ENCODE assay signal across 1 cellular context in genomic region chr3:51669241-51670052, GRCh38.
TF ChIP-seq lines count a peak whose summit lies in the region.

No MANE protein-coding gene starts in this region.

TF ChIP-seq in HepG2, 621 proteins besides CTCF, POLR2A, EP300 and RAD21 (continued from another document and continues in another):
- no peak for TF ChIP-seq NFIB (CRISPR knock-in tag; IDR thresholded peaks at IDR 0.05; ENCODE audit: borderline replicate concordance)
- no peak for TF ChIP-seq DR1 (CRISPR knock-in tag; IDR thresholded peaks at IDR 0.05)
- TF ChIP-seq KLF6 (CRISPR knock-in tag; IDR thresholded peaks at IDR 0.05), result no peak
- TF ChIP-seq MEIS2 (CRISPR knock-in tag; IDR thresholded peaks at IDR 0.05), result 0 out of 2 replicates have a peak, but pooled peaks have one; percentile 22
- no peak for TF ChIP-seq ASH2L (IDR thresholded peaks at IDR 0.05; ENCODE audit: insufficient read length, low read depth, low read length)
- TF ChIP-seq ZNF318 (CRISPR knock-in tag; IDR thresholded peaks at IDR 0.05), result no peak
- 0 out of 2 replicates have a peak, but pooled peaks have one; percentile 7 for TF ChIP-seq BHLHE40 (IDR thresholded peaks at IDR 0.05; ENCODE audit: low read length)
- TF ChIP-seq RXRA (CRISPR knock-in tag; IDR thresholded peaks at IDR 0.05), result no peak
- TF ChIP-seq YEATS2 (CRISPR knock-in tag; IDR thresholded peaks at IDR 0.05; ENCODE audit: borderline replicate concordance), result no peak
- no peak for TF ChIP-seq ZFP1 (CRISPR knock-in tag; IDR thresholded peaks at IDR 0.05)
- no peak for TF ChIP-seq ATF4 (CRISPR knock-in tag; IDR thresholded peaks at IDR 0.05)
- no peak for TF ChIP-seq ZNF816 (CRISPR knock-in tag; IDR thresholded peaks at IDR 0.05; ENCODE audit: borderline replicate concordance)
- TF ChIP-seq GPN1 (CRISPR knock-in tag; IDR thresholded peaks at IDR 0.05; ENCODE audit: borderline replicate concordance), result no peak
- no peak for TF ChIP-seq DNMT3B (CRISPR knock-in tag; conservative IDR thresholded peaks at IDR 0.05)
- TF ChIP-seq SNAI1 (CRISPR knock-in tag; IDR thresholded peaks at IDR 0.05; ENCODE audit: borderline replicate concordance), result no peak
- no peak for TF ChIP-seq GATA4 (IDR thresholded peaks at IDR 0.05; ENCODE audit: borderline replicate concordance, low read depth)
- TF ChIP-seq NCOA1 (CRISPR knock-in tag; IDR thresholded peaks at IDR 0.05), result no peak
- TF ChIP-seq SNRNP70 (IDR thresholded peaks at IDR 0.05; ENCODE audit: low read depth, low read length), result no peak
- TF ChIP-seq SKIL (CRISPR knock-in tag; IDR thresholded peaks at IDR 0.05; ENCODE audit: borderline replicate concordance), result no peak
- TF ChIP-seq CREB1 (IDR thresholded peaks at IDR 0.05), result no peak
- no peak for TF ChIP-seq CREB1 (CRISPR knock-in tag; IDR thresholded peaks at IDR 0.05)
- TF ChIP-seq ZNF567 (CRISPR knock-in tag; IDR thresholded peaks at IDR 0.05; ENCODE audit: borderline replicate concordance), result no peak
- no peak for TF ChIP-seq CCDC6 (CRISPR knock-in tag; IDR thresholded peaks at IDR 0.05)
- TF ChIP-seq MEF2D (CRISPR knock-in tag; IDR thresholded peaks at IDR 0.05), result no peak
- TF ChIP-seq ZNF737 (CRISPR knock-in tag; IDR thresholded peaks at IDR 0.05; ENCODE audit: borderline replicate concordance), result no peak
- no peak for TF ChIP-seq ZNF136 (CRISPR knock-in tag; IDR thresholded peaks at IDR 0.05; ENCODE audit: low read depth)
- TF ChIP-seq AHDC1 (CRISPR knock-in tag; IDR thresholded peaks at IDR 0.05; ENCODE audit: borderline replicate concordance), result no peak
- TF ChIP-seq IRF1 (CRISPR knock-in tag; IDR thresholded peaks at IDR 0.05; ENCODE audit: low read depth), result no peak
- TF ChIP-seq NPAS2 (CRISPR knock-in tag; IDR thresholded peaks at IDR 0.05; ENCODE audit: borderline replicate concordance), result no peak
- TF ChIP-seq ZNF281 (CRISPR knock-in tag; IDR thresholded peaks at IDR 0.05; ENCODE audit: borderline replicate concordance), result no peak
- no peak for TF ChIP-seq ZC3H13 (CRISPR knock-in tag; IDR thresholded peaks at IDR 0.05)
- peak; percentile 75 for TF ChIP-seq STAG1 (CRISPR knock-in tag; IDR thresholded peaks at IDR 0.05)
- no peak for TF ChIP-seq JDP2 (CRISPR knock-in tag; IDR thresholded peaks at IDR 0.05; ENCODE audit: borderline replicate concordance)
- TF ChIP-seq IRX3 (CRISPR knock-in tag; IDR thresholded peaks at IDR 0.05; ENCODE audit: borderline replicate concordance, low read depth), result no peak
- no peak for TF ChIP-seq MAFK (conservative IDR thresholded peaks at IDR 0.05 in 1 of 2, IDR thresholded peaks at IDR 0.05 in 1 of 2; ENCODE audit: low read length in 2 of 2)
- no peak for TF ChIP-seq KLF15 (CRISPR knock-in tag; IDR thresholded peaks at IDR 0.05; ENCODE audit: borderline replicate concordance)
- no peak for TF ChIP-seq TP53 (CRISPR knock-in tag; conservative IDR thresholded peaks at IDR 0.05)
- TF ChIP-seq GPBP1L1 (CRISPR knock-in tag; IDR thresholded peaks at IDR 0.05), result no peak
- no peak for TF ChIP-seq KLF9 (CRISPR knock-in tag; IDR thresholded peaks at IDR 0.05; ENCODE audit: low read depth)
